ENCODE assay signal across 8 cellular contexts in genomic region chr2:20650412-20650879, GRCh38. TPM values are rescaled to one million over a fixed set of nuclear protein-coding genes. Genes with fewer than 3 reads are reported as not detected.
DNase-seq lines count a peak whose midpoint lies in the region; ATAC-seq, FAIRE-seq and TF ChIP-seq lines count a peak whose summit lies in the region.

No MANE protein-coding gene starts in this region.

- H3K4me3 ChIP-seq in SK-N-MC (peak overlapping the region; percentile 95), H1 (ENCODE audit: extremely low read depth in 1 of 4, insufficient read depth in 2 of 4, low read depth in 3 of 4, low read length in 4 of 4) (peak overlapping the region; percentile 44 to 68 (median 56)), thymus (ENCODE audit: low read length) (peak overlapping the region; percentile 62)

- no peak for TF ChIP-seq EP300 in H1 (IDR thresholded peaks at IDR 0.05; ENCODE audit: borderline replicate concordance in 1 of 2, low read depth in 2 of 2, low read length in 2 of 2)

- no peak overlapping the region for H3K4ac ChIP-seq in H1 (replicated peaks; ENCODE audit: insufficient read length, low read depth, low read length)

- H3K23me2 ChIP-seq in H1 (ENCODE audit: low read depth, low read length), result peaks cover 7% of the 10 kb centered on the region; the same call in 1 of the 2 replicates

- H4K91ac ChIP-seq in H1 (replicated peaks; ENCODE audit: insufficient read length, low read length), result no peak overlapping the region

- H3K27ac ChIP-seq in SK-N-MC (no peak overlapping the region), H1 (ENCODE audit: low read depth, low read length) (no peak overlapping the region), thymus (ENCODE audit: low read depth) (peak overlapping the region; percentile 68)

- H3K79me1 ChIP-seq in H1 (ENCODE audit: low read depth, low read length), result no peaks in the 10 kb centered on the region

- no peaks in the 10 kb centered on the region for H3K79me2 ChIP-seq in H1 (ENCODE audit: control insufficient read depth in 1 of 2, insufficient read depth in 2 of 2, low read length in 2 of 2)

- no peak overlapping the region for H3K56ac ChIP-seq in H1 (replicated peaks; ENCODE audit: insufficient read length, low read depth, low read length)

- H2BK5ac ChIP-seq in H1 (ENCODE audit: low read depth, low read length), result no peak overlapping the region

- H3K36me3 ChIP-seq in SK-N-MC (ENCODE audit: insufficient read depth, low read length), result no peaks in the 10 kb centered on the region
- H3K36me3 ChIP-seq in H1 (ENCODE audit: control insufficient read depth in 2 of 4, insufficient read depth in 4 of 4, low read length in 3 of 4), result no peaks in the 10 kb centered on the region
- no peaks in the 10 kb centered on the region for H3K36me3 ChIP-seq in thymus (ENCODE audit: control insufficient read depth, insufficient read depth)

- H2BK12ac ChIP-seq in H1 (ENCODE audit: low read depth, low read length), result no peak overlapping the region

- H4K5ac ChIP-seq in H1 (ENCODE audit: insufficient read length, low read depth, low read length), result no peak overlapping the region

- no peak for TF ChIP-seq POLR2A in H1 (IDR thresholded peaks at IDR 0.05; ENCODE audit: control extremely low read depth in 1 of 2, low read depth in 2 of 2, low read length in 2 of 2)

- no peaks in the 10 kb centered on the region for H4K20me1 ChIP-seq in H1 (replicated peaks in 1 of 2; ENCODE audit: control insufficient read depth in 1 of 2, insufficient read depth in 2 of 2, low read length in 2 of 2)

- no peak for TF ChIP-seq RAD21 in H1 (IDR thresholded peaks at IDR 0.05 in 1 of 2, conservative IDR thresholded peaks at IDR 0.05 in 1 of 2; ENCODE audit: low read depth in 2 of 2, low read length in 2 of 2)

- peak overlapping the region; percentile 70 to 82 for H3K4me2 ChIP-seq in H1 (ENCODE audit: insufficient read depth in 1 of 2, low read depth in 2 of 2, low read length in 2 of 2)

- no peak overlapping the region; the same call in 1 of the 2 replicates for H2AFZ ChIP-seq in H1 (ENCODE audit: low read length)

- H3K4me1 ChIP-seq in H1 (replicated peaks in 1 of 4; ENCODE audit: control insufficient read depth in 3 of 4, insufficient read depth in 4 of 4, low read length in 3 of 4), result peaks cover 0 to 11% (median 7%) of the 10 kb centered on the region in 4 experiments; a peak in 5 of 7 replicates
- peaks cover 9% of the 10 kb centered on the region for H3K4me1 ChIP-seq in thymus (ENCODE audit: control insufficient read depth, insufficient read depth, low read length)

- H2AK5ac ChIP-seq in H1 (ENCODE audit: low read depth, low read length), result no peak overlapping the region

- H3K9me3 ChIP-seq in SK-N-MC (ENCODE audit: low read depth, low read length) (no peaks in the 10 kb centered on the region), H1 (ENCODE audit: insufficient read depth in 2 of 2, low read depth in 1 of 2, low read length in 1 of 2) (no peaks in the 10 kb centered on the region), thymus (ENCODE audit: control insufficient read depth) (no peaks in the 10 kb centered on the region)

- POLR2A ChIA-PET in H1 (lab: Charles Lee; ENCODE audit: partially characterized antibody), result interaction anchor here (0.5 to 2.7 kb wide), 8 partner anchors 11 to 217 kb away, joined by 3 to 19 read pairs (median 5); partner anchors contain the start of genes GDF7 and RHOB

- peak overlapping the region; percentile 51; the same call in 1 of the 2 replicates for H3K18ac ChIP-seq in H1 (ENCODE audit: extremely low read depth, low read length)

- peak overlapping the region; percentile 91; the same call in 1 of the 2 replicates for H4K8ac ChIP-seq in H1 (ENCODE audit: extremely low read depth, insufficient read depth, low read length)

- H3K14ac ChIP-seq in H1 (ENCODE audit: insufficient read length), result no peak overlapping the region

- CTCF ChIA-PET in H1 (lab: Charles Lee; ENCODE audit: partially characterized antibody), result interaction anchor here (0.6 to 13.1 kb wide), 26 partner anchors 8 to 771 kb away, joined by 3 to 261 read pairs (median 6); partner anchors contain the start of gene RHOB

- H2BK15ac ChIP-seq in H1 (ENCODE audit: low read length), result no peak overlapping the region

- DNase-seq in Ammon's horn (ENCODE audit: low spot score), result peak; percentile 65
- DNase-seq in SK-N-MC (ENCODE audit: low read depth, low spot score), result no peak
- DNase-seq in H1 (ENCODE audit: low read depth in 1 of 2, low spot score in 2 of 2), result no peak
- DNase-seq in medulla oblongata (ENCODE audit: extremely low spot score), result peak; percentile 51
- DNase-seq in NCI-H2029 treated with DMSO at 0.1 percent for 48 hours (lab: John Stamatoyannopoulos, UW), result no peak

- ATAC-seq in GM18511 (IDR thresholded peaks at IDR 0.05; ENCODE audit: unreplicated experiment) (peak; percentile 27), HG03439 (IDR thresholded peaks at IDR 0.05; ENCODE audit: unreplicated experiment) (peak; percentile 11)

- no peak overlapping the region for H2BK120ac ChIP-seq in H1 (replicated peaks; ENCODE audit: low read depth, low read length)

- peaks cover 0 to 4% (median under 1%) of the 10 kb centered on the region in 4 experiments; a peak in 4 of 7 replicates for H3K27me3 ChIP-seq in H1 (replicated peaks in 1 of 4; ENCODE audit: control insufficient read depth in 3 of 4, extremely low read depth in 1 of 4, insufficient read depth in 3 of 4, low read length in 3 of 4)
- no peaks in the 10 kb centered on the region for H3K27me3 ChIP-seq in thymus (ENCODE audit: control insufficient read depth, insufficient read depth)

- H3K9ac ChIP-seq in SK-N-MC (ENCODE audit: insufficient read length) (peak overlapping the region; percentile 83), H1 (replicated peaks in 1 of 4; ENCODE audit: extremely low read depth in 1 of 4, low read depth in 3 of 4, low read length in 3 of 4) (peak overlapping the region in 2 of 4 experiments; percentile 60 to 65; a peak in 4 of 7 replicates)

- no peak overlapping the region for H2BK20ac ChIP-seq in H1 (ENCODE audit: low read length)

- no peak for TF ChIP-seq CTCF in H1 (IDR thresholded peaks at IDR 0.05; ENCODE audit: control extremely low read depth in 1 of 3, insufficient read depth in 1 of 3, low read depth in 1 of 3, low read length in 3 of 3)

- FAIRE-seq in H1 (lab: Jason Lieb, UNC), result no peak

- H3K23ac ChIP-seq in H1 (ENCODE audit: insufficient read length), result no peak overlapping the region

- 18% methylated on average over 18 of the region's 18 CpGs; no CpG with 5 or more reads in 1 of the 2 experiments for WGBS in H1 (ENCODE audit: extremely low coverage in 1 of 2, insufficient coverage in 1 of 2, insufficient read length in 1 of 2, insufficient replicate concordance in 2 of 2, low coverage in 1 of 2, low lambda C conversion rate in 2 of 2, missing lambda C conversion rate in 1 of 2), 2 experiments
- WGBS in thymus, result 12% methylated on average over 18 of the region's 18 CpGs

TF ChIP-seq in H1, 55 proteins besides CTCF, POLR2A, EP300 and RAD21 (continues in another document):
- TF ChIP-seq RBBP5 (IDR thresholded peaks at IDR 0.05; ENCODE audit: borderline replicate concordance, low read depth, low read length), result no peak
- no peak for TF ChIP-seq SUZ12 (IDR thresholded peaks at IDR 0.05; ENCODE audit: low read length)
- no peak for TF ChIP-seq ATF3 (IDR thresholded peaks at IDR 0.05; ENCODE audit: insufficient read depth, low read depth, low read length)
- TF ChIP-seq SP1 (IDR thresholded peaks at IDR 0.05; ENCODE audit: low read depth, low read length), result no peak
- no peak for TF ChIP-seq ZNF274 (IDR thresholded peaks at IDR 0.05; ENCODE audit: borderline replicate concordance, extremely low read depth, low read length)
- no peak for TF ChIP-seq CREB1 (IDR thresholded peaks at IDR 0.05)
- no peak for TF ChIP-seq MAX (IDR thresholded peaks at IDR 0.05)
- no peak for TF ChIP-seq TAF7 (optimal IDR thresholded peaks at IDR 0.05; ENCODE audit: borderline replicate concordance, low read depth, low read length)
- TF ChIP-seq SIRT6 (IDR thresholded peaks at IDR 0.05; ENCODE audit: low read length), result no peak
- TF ChIP-seq HDAC2 (IDR thresholded peaks at IDR 0.05; ENCODE audit: borderline replicate concordance in 1 of 2, low read depth in 2 of 2, low read length in 2 of 2), result peak in 1 of 2 experiments; percentile 84; a peak in 1 of 4 replicates
- no peak for TF ChIP-seq CTBP2 (IDR thresholded peaks at IDR 0.05; ENCODE audit: borderline replicate concordance, insufficient read depth, insufficient read length, low read length)
- TF ChIP-seq KDM4A (IDR thresholded peaks at IDR 0.05; ENCODE audit: low read depth, low read length, severe bottlenecking), result no peak
- no peak for TF ChIP-seq TAF1 (IDR thresholded peaks at IDR 0.05; ENCODE audit: low read depth, low read length)

RNA-seq across cellular contexts. Expression of gene HS1BP3, which starts 0.5 kb away (rescaled TPM):
- 11.1 and 11.2 TPM in 2 replicates for total RNA-seq in H1 (2021; fragmentation: NEBNext Ultra II Directional; extraction: Animal tissue kit (Norgen Biotek cat#: 25700))
- polyA plus RNA-seq in H1 (2011; rRNA removed) (11.3 and 16.1 TPM in 2 replicates), thymus (17.4 TPM)
- 11.0 TPM for polyA plus RNA-seq in H1 (2011; cell fraction: cytosol; rRNA removed)
- polyA plus RNA-seq in H1 (2011; cell fraction: nucleus; rRNA removed), result 19.6 TPM
- 9.2 to 14.1 TPM (median 13.6 TPM) in 4 replicates for polyA plus RNA-seq in H1 (2012, experiment 1 of 2)
- 16.1 TPM for polyA plus RNA-seq in H1 (2012, experiment 2 of 2)
- polyA plus RNA-seq in H1 (2013, experiment 1 of 2), result 8.8 TPM
- 7.7 TPM for polyA plus RNA-seq in H1 (2013, experiment 2 of 2)
- polyA minus RNA-seq in H1 (2011; rRNA and poly(A)+ RNA removed), result 9.0 and 12.8 TPM in 2 replicates
- polyA minus RNA-seq in H1 (2011; cell fraction: cytosol; rRNA and poly(A)+ RNA removed), result 4.8 TPM
- 22.9 TPM for polyA minus RNA-seq in H1 (2011; cell fraction: nucleus; rRNA and poly(A)+ RNA removed)

RNA-seq across cellular contexts. Expression of gene GDF7, which starts 16.5 kb away (rescaled TPM):
- total RNA-seq in H1 (2021; fragmentation: NEBNext Ultra II Directional; extraction: Animal tissue kit (Norgen Biotek cat#: 25700)), result 0.04 and 0.06 TPM in 2 replicates
- polyA plus RNA-seq in H1 (2011; rRNA removed) (0.06 and 0.13 TPM in 2 replicates), thymus (0.34 TPM)
- polyA plus RNA-seq in H1 (2011; cell fraction: cytosol; rRNA removed), result 0.16 TPM
- polyA plus RNA-seq in H1 (2011; cell fraction: nucleus; rRNA removed), result 0.34 TPM
- 0.20 to 0.34 TPM (median 0.27 TPM) in 4 replicates for polyA plus RNA-seq in H1 (2012, experiment 1 of 2)
- polyA plus RNA-seq in H1 (2012, experiment 2 of 2), result 0.07 TPM
- polyA plus RNA-seq in H1 (2013, experiment 1 of 2), result 0.04 TPM
- polyA plus RNA-seq in H1 (2013, experiment 2 of 2), result 0.04 TPM
- polyA minus RNA-seq in H1 (2011; rRNA and poly(A)+ RNA removed), result 0.09 and 0.22 TPM in 2 replicates
- 0.29 TPM for polyA minus RNA-seq in H1 (2011; cell fraction: cytosol; rRNA and poly(A)+ RNA removed)
- polyA minus RNA-seq in H1 (2011; cell fraction: nucleus; rRNA and poly(A)+ RNA removed), result 0.30 TPM

Comparison
In these comparisons a context has a peak if more than half of its experiments do, and no peak if none do; other contexts are left out.
1. DNase-seq: peak in Ammon's horn (single experiment) and medulla oblongata (single experiment); none in SK-N-MC (single experiment), H1 (0 of 2) and NCI-H2029 treated with DMSO at 0.1 percent for 48 hours (single experiment).
2. Peak in every context shown above with its lines, with median percentiles within 50 percentile points of each other: H3K4me3 ChIP-seq.